ENCODE assay signal across 9 cellular contexts in genomic region chr5:179914032-179914755, GRCh38. TPM values are rescaled to one million over a fixed set of nuclear protein-coding genes. Genes with fewer than 3 reads are reported as not detected.
DNase-seq lines count a peak whose midpoint lies in the region; ATAC-seq, FAIRE-seq and TF ChIP-seq lines count a peak whose summit lies in the region.
"Had no signal": no experiment of that assay in that cellular context is flagged by ENCODE, and none has a peak within 500 bp of the region (broad histone marks: within the 10 kb centered on the region; RNA-seq: fewer than 3 reads in every experiment).

No MANE protein-coding gene starts in this region.

- H3K4me3 ChIP-seq in keratinocyte (ENCODE audit: control insufficient read depth in 2 of 3, extremely low read depth in 1 of 3, insufficient read depth in 2 of 3, low read depth in 1 of 3, low read length in 3 of 3) = peak overlapping the region in 1 of 3 experiments; percentile 21

- peak overlapping the region; percentile 36 for H3K27ac ChIP-seq in keratinocyte (ENCODE audit: control insufficient read depth, insufficient read depth, low read length)

- peak; percentile 42 for FAIRE-seq in GM19239 (lab: Jason Lieb, UNC)
- FAIRE-seq in keratinocyte (lab: Jason Lieb, UNC) = peak; percentile 98

- H2AFZ ChIP-seq in keratinocyte (ENCODE audit: control insufficient read depth, low read length) = peak overlapping the region; percentile 84

- peaks cover 22% of the 10 kb centered on the region for H3K4me1 ChIP-seq in keratinocyte (ENCODE audit: control insufficient read depth, extremely low read depth, insufficient read depth, low read length)

- no peaks in the 10 kb centered on the region for H3K27me3 ChIP-seq in keratinocyte (ENCODE audit: control insufficient read depth, extremely low read depth, insufficient read depth, low read length)

- no peaks in the 10 kb centered on the region for H3K9me1 ChIP-seq in keratinocyte (ENCODE audit: control insufficient read depth, extremely low read depth, insufficient read depth, low read length)

- no peak overlapping the region for H3K9ac ChIP-seq in keratinocyte (ENCODE audit: control insufficient read depth, extremely low read depth, insufficient read depth, low read length)

- no peak for ATAC-seq in HG03196 (IDR thresholded peaks at IDR 0.05; ENCODE audit: unreplicated experiment)

- H3K79me2 ChIP-seq in keratinocyte (ENCODE audit: control insufficient read depth, insufficient read depth, low read length) = no peaks in the 10 kb centered on the region

- peak overlapping the region; percentile 73 for H3K4me2 ChIP-seq in keratinocyte (ENCODE audit: control insufficient read depth, extremely low read depth, insufficient read depth, low read depth, low read length)

- dilution Hi-C loops in keratinocyte (cut with MboI; ENCODE audit: extremely low pct_ligation_motif_present, low sequenced_read_pairs) = no loop called here

- peak; percentile 79 for DNase-seq in A172 (ENCODE audit: low spot score)
- DNase-seq in GM19239 (ENCODE audit: insufficient read length, low spot score) = no peak
- DNase-seq in SIG-M5 treated with dmso at 0.1 percent for 504 hours (lab: John Stamatoyannopoulos, UW; ENCODE audit: unreplicated experiment) = peak; percentile 99
- DNase-seq in keratinocyte (ENCODE audit: low read depth, low spot score) = peak; percentile 74
- no peak for DNase-seq in NCI-H82 treated with DMSO at 0.1 percent for 48 hours (lab: John Stamatoyannopoulos, UW; ENCODE audit: unreplicated experiment)
- no peak for DNase-seq in stimulated activated CD4-positive, alpha-beta T cell treated with anti-CD3 and anti-CD28 coated beads, Interleukin-2, amount 100 ng/mL, for 48 hours
- no peak for DNase-seq in cerebellum (ENCODE audit: low spot score)
- DNase-seq: NCI-H446 had no signal

- no peaks in the 10 kb centered on the region for H4K20me1 ChIP-seq in keratinocyte (ENCODE audit: control insufficient read depth, extremely low read depth, insufficient read depth, low read length)

- TF ChIP-seq CTCF in keratinocyte (optimal IDR thresholded peaks at IDR 0.05 in 1 of 3, IDR thresholded peaks at IDR 0.05 in 1 of 3, conservative IDR thresholded peaks at IDR 0.05 in 1 of 3; ENCODE audit: extremely low read depth in 1 of 3, insufficient read depth in 2 of 3, low read length in 3 of 3) = no peak

- no peaks in the 10 kb centered on the region for H3K36me3 ChIP-seq in keratinocyte (ENCODE audit: control insufficient read depth in 2 of 2, extremely low read depth in 1 of 2, insufficient read depth in 2 of 2, low read length in 2 of 2)

- no peaks in the 10 kb centered on the region for H3K9me3 ChIP-seq in keratinocyte (ENCODE audit: control insufficient read depth, low read depth, low read length)

RNA-seq across cellular contexts. Expression of gene TBC1D9B, which starts 6.5 kb away (rescaled TPM):
- 72.4 and 87.9 TPM in 2 replicates for total RNA-seq in A172 (2014; rRNA removed; shearing (Covaris generic))
- 51.4 to 69.2 TPM (median 61.0 TPM) in 3 replicates for polyA plus RNA-seq in keratinocyte
- polyA plus RNA-seq in keratinocyte (2011; ENCODE audit: low read depth) = 27.7 TPM
- polyA plus RNA-seq in keratinocyte (2011; cell fraction: cytosol; rRNA removed) = 36.2 and 57.0 TPM in 2 replicates
- polyA plus RNA-seq in keratinocyte (2011; cell fraction: nucleus; rRNA removed) = 148 and 174 TPM in 2 replicates
- 55.7 and 70.7 TPM in 2 replicates for polyA plus RNA-seq in keratinocyte (2012; ENCODE audit: low replicate concordance)
- 70.4 to 151 TPM (median 74.1 TPM) in 3 replicates for polyA minus RNA-seq in keratinocyte
- 80.6 TPM for polyA minus RNA-seq in keratinocyte (2011; cell fraction: cytosol; rRNA and poly(A)+ RNA removed)
- 92.4 and 101 TPM in 2 replicates for polyA minus RNA-seq in keratinocyte (2011; cell fraction: nucleus; rRNA and poly(A)+ RNA removed)
- 67.0 TPM for total RNA-seq in cerebellum

RNA-seq across cellular contexts. Expression of gene MRNIP, which starts 55.6 kb away (rescaled TPM):
- 11.9 and 15.9 TPM in 2 replicates for total RNA-seq in A172 (2014; rRNA removed; shearing (Covaris generic))
- 12.3 to 19.9 TPM (median 14.9 TPM) in 3 replicates for polyA plus RNA-seq in keratinocyte
- polyA plus RNA-seq in keratinocyte (2011; ENCODE audit: low read depth) = 10.0 TPM
- polyA plus RNA-seq in keratinocyte (2011; cell fraction: cytosol; rRNA removed) = 5.1 and 5.7 TPM in 2 replicates
- 97.9 and 116 TPM in 2 replicates for polyA plus RNA-seq in keratinocyte (2011; cell fraction: nucleus; rRNA removed)
- 10.0 and 27.9 TPM in 2 replicates for polyA plus RNA-seq in keratinocyte (2012; ENCODE audit: low replicate concordance)
- polyA minus RNA-seq in keratinocyte = 7.6 to 12.9 TPM (median 12.3 TPM) in 3 replicates
- 3.3 TPM for polyA minus RNA-seq in keratinocyte (2011; cell fraction: cytosol; rRNA and poly(A)+ RNA removed)
- 9.5 and 21.6 TPM in 2 replicates for polyA minus RNA-seq in keratinocyte (2011; cell fraction: nucleus; rRNA and poly(A)+ RNA removed)
- total RNA-seq in cerebellum = 33.9 TPM

Comparison
In these comparisons a context has a peak if more than half of its experiments do, and no peak if none do; other contexts are left out.
1. DNase-seq: peak in A172 (single experiment), SIG-M5 treated with dmso at 0.1 percent for 504 hours (single experiment) and keratinocyte (single experiment); none in GM19239 (single experiment), NCI-H82 treated with DMSO at 0.1 percent for 48 hours (single experiment), stimulated activated CD4-positive, alpha-beta T cell treated with anti-CD3 and anti-CD28 coated beads, Interleukin-2, amount 100 ng/mL, for 48 hours (0 of 2) and cerebellum (single experiment).